34 cellular contexts compared by ENCODE assay signal in the genomic region with DNA sequence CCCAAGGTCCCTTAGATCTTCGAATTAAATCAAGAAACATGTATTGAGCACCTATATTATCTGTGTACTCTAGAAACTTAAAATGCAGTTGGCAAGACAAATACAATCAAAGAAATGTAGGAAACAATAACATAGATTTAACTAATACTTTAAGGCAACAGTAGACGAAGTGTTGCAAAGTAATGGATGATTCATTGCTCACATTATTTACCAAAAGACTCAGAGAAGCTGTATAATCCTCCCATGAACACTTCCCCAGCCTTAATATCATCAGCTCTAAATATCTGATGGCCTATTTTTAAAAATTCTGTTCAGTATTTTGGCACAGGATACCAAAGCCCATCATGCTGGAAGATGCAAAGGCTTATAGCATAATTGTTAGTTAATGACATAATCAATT.
"Had no signal": no experiment of that assay in that cellular context is flagged by ENCODE, and none has a peak within 500 bp of the region (broad histone marks: within the 10 kb centered on the region; RNA-seq: fewer than 3 reads in every experiment).

No MANE protein-coding gene starts in this region.

- H3K36me3 ChIP-seq: adrenal gland, brain microvascular endothelial cell, breast epithelium, cardiac muscle cell had no signal

- FAIRE-seq: astrocyte, TTC549 had no signal

- H3K9me3 ChIP-seq: adrenal gland, body of pancreas, breast epithelium had no signal

- ATAC-seq: activated CD8-positive, alpha-beta T cell treated with anti-CD3 and anti-CD28 coated beads for 36 hours; activated naive CD4-positive, alpha-beta T cell treated with anti-CD3 and anti-CD28 coated beads, Interleukin-2, amount 50 U/mL, for 72 hours; activated T-cell treated with anti-CD3 and anti-CD28 coated beads, Interleukin-2, amount 50 U/mL, for 4 hours; activated T-helper 17 cell treated with anti-CD3 and anti-CD28 coated beads, Interleukin-2, amount 50 U/mL, for 72 hours; body of pancreas had no signal

- DNase-seq: activated B cell treated with CpG ODN at 0.5 μM for 24 hours; activated CD4-positive, alpha-beta memory T cell treated with anti-CD3 and anti-CD28 coated beads for 36 hours; activated CD4-positive, alpha-beta T cell treated with anti-CD3 and anti-CD28 coated beads for 4 hours; activated CD4-positive, alpha-beta T cell treated with anti-CD3 and anti-CD28 coated beads, Interleukin-2, amount 10 ng/mL, durations not matched to agents 24 days and 14 days; activated CD4-positive, alpha-beta T cell treated with anti-CD3 and anti-CD28 coated beads, Interleukin-2, amount 50 U/mL, for 1 hour; activated CD4-positive, alpha-beta T cell treated with anti-CD3 and anti-CD28 coated beads, Interleukin-2, amount 50 U/mL, for 4 hours; activated CD4-positive, CD25-positive, alpha-beta regulatory T cell treated with anti-CD3 and anti-CD28 coated beads, Interleukin-2, amount 50 U/mL, for 72 hours; activated CD8-positive, alpha-beta memory T cell treated with anti-CD3 and anti-CD28 coated beads, Interleukin-2, amount 50 U/mL, for 4 hours; activated CD8-positive, alpha-beta T cell treated with anti-CD3 and anti-CD28 coated beads for 36 hours; activated effector memory CD4-positive, alpha-beta T cell treated with anti-CD3 and anti-CD28 coated beads, Interleukin-2, amount 50 U/mL, for 16 hours; activated gamma-delta T cell treated with Interleukin-2 at 50 U/mL for 16 hours; activated naive CD4-positive, alpha-beta T cell; activated naive CD4-positive, alpha-beta T cell treated with anti-CD3 and anti-CD28 coated beads for 36 hours; activated naive CD4-positive, alpha-beta T cell treated with anti-CD3 and anti-CD28 coated beads, Interleukin-2, amount 50 U/mL, for 16 hours; activated naive CD8-positive, alpha-beta T cell treated with anti-CD3 and anti-CD28 coated beads for 36 hours; activated T-cell treated with anti-CD3 and anti-CD28 coated beads for 4 hours; activated T-cell treated with anti-CD3 and anti-CD28 coated beads, Interleukin-2, amount 50 U/mL, for 1 hour; activated T-cell treated with anti-CD3 and anti-CD28 coated beads, Interleukin-2, amount 50 U/mL, for 4 hours; activated T-cell treated with anti-CD3 and anti-CD28 coated beads, Interleukin-2, amount 50 U/mL, for 72 hours; adrenal gland; amniotic stem cell; aorta; body of pancreas; brain microvascular endothelial cell; caudate nucleus; cerebellar nuclear complex; T-helper 9 cell had no signal

- H3K27ac ChIP-seq: adrenal gland, body of pancreas, brain microvascular endothelial cell, breast epithelium, cardiac muscle cell, VCaP had no signal

- H3K4me3 ChIP-seq: adrenal gland, body of pancreas, breast epithelium, cardiac muscle cell had no signal

- H3K4me1 ChIP-seq: adrenal gland, body of pancreas, breast epithelium had no signal

- H3K27me3 ChIP-seq: adrenal gland, body of pancreas, brain microvascular endothelial cell, breast epithelium, cardiac muscle cell had no signal
